Comparison of ENCODE assay signal across 17 cellular contexts in genomic region chr14:89258728-89259273, GRCh38.
DNase-seq lines count a peak whose midpoint lies in the region; ATAC-seq and FAIRE-seq lines count a peak whose summit lies in the region.
"Had no signal": no experiment of that assay in that cellular context is flagged by ENCODE, and none has a peak within 500 bp of the region (broad histone marks: within the 10 kb centered on the region; RNA-seq: fewer than 3 reads in every experiment).

No MANE protein-coding gene starts in this region.

- no peak overlapping the region for H3K4me3 Mint-ChIP-seq in activated CD4-positive, alpha-beta T cell treated with anti-CD3 and anti-CD28 coated beads for 36 hours
- no peak overlapping the region for H3K4me3 Mint-ChIP-seq in immature natural killer cell
- H3K4me3 Mint-ChIP-seq: CD14-positive monocyte, type B pancreatic cell had no signal

- DNase-seq in activated CD4-positive, alpha-beta T cell treated with anti-CD3 and anti-CD28 coated beads for 36 hours = peak; percentile 7
- DNase-seq in activated CD4-positive, alpha-beta T cell treated with anti-CD3 and anti-CD28 coated beads for 48 hours = no peak
- DNase-seq in immature natural killer cell = no peak
- DNase-seq in DMS 273 treated with DMSO at 0.1 percent for 48 hours (lab: John Stamatoyannopoulos, UW) = no peak
- DNase-seq in HTR-8/SVneo (ENCODE audit: insufficient read length, low spot score) = no peak
- DNase-seq: 8988T; DMS79 treated with DMSO at 0.1 percent for 48 hours; left cardiac atrium; NCI-H1092; NCI-H82; stimulated activated CD4-positive, alpha-beta T cell treated with anti-CD3 and anti-CD28 coated beads, Interleukin-4, amount 100 ng/mL, for 4 hours had no signal

- POLR2A ChIA-PET in activated CD4-positive, alpha-beta T cell treated with anti-CD3 and anti-CD28 coated beads for 36 hours (lab: Charles Lee) = no interaction called here

- intact Hi-C loops in activated CD4-positive, alpha-beta T cell treated with anti-CD3 and anti-CD28 coated beads for 36 hours (cut with DNase I, micrococcal nuclease) = no loop called here

- H3K27me3 Mint-ChIP-seq in activated CD4-positive, alpha-beta T cell treated with anti-CD3 and anti-CD28 coated beads for 36 hours = no peaks in the 10 kb centered on the region
- peaks cover 2 to 7% (median 2%) of the 10 kb centered on the region in 3 donors for H3K27me3 Mint-ChIP-seq in immature natural killer cell (ENCODE audit: low read depth in 3 of 3)
- H3K27me3 Mint-ChIP-seq: type B pancreatic cell had no signal

- CTCF ChIA-PET in activated CD4-positive, alpha-beta T cell treated with anti-CD3 and anti-CD28 coated beads for 36 hours (lab: Charles Lee) = interaction anchor here (0.7 kb wide), 1 partner anchor 20 kb away, joined by 3 read pairs; no protein-coding TSS in a partner anchor

- no peaks in the 10 kb centered on the region for H3K9me3 Mint-ChIP-seq in activated CD4-positive, alpha-beta T cell treated with anti-CD3 and anti-CD28 coated beads for 36 hours (ENCODE audit: low read depth)
- no peaks in the 10 kb centered on the region for H3K9me3 Mint-ChIP-seq in immature natural killer cell
- H3K9me3 Mint-ChIP-seq: type B pancreatic cell had no signal

- H3K27ac Mint-ChIP-seq in activated CD4-positive, alpha-beta T cell treated with anti-CD3 and anti-CD28 coated beads for 36 hours = peak overlapping the region; percentile 26
- H3K27ac Mint-ChIP-seq in immature natural killer cell = peak overlapping the region in 5 of 6 donors; percentile 17 to 86 (median 51)
- H3K27ac Mint-ChIP-seq: type B pancreatic cell had no signal

- FAIRE-seq in HTR-8/SVneo (lab: Jason Lieb, UNC) = no peak
- FAIRE-seq: K562 had no signal

- peak; percentile 33 for ATAC-seq in activated CD4-positive, alpha-beta T cell treated with anti-CD3 and anti-CD28 coated beads for 36 hours
- ATAC-seq in GM19328 (IDR thresholded peaks at IDR 0.05; ENCODE audit: unreplicated experiment) (peak; percentile 55), HG03045 (IDR thresholded peaks at IDR 0.05; ENCODE audit: unreplicated experiment) (peak; percentile 47), HG02571 (IDR thresholded peaks at IDR 0.05; ENCODE audit: unreplicated experiment) (no peak)
- ATAC-seq: K562, left cardiac atrium had no signal

- peaks cover 19% of the 10 kb centered on the region for H3K4me1 Mint-ChIP-seq in activated CD4-positive, alpha-beta T cell treated with anti-CD3 and anti-CD28 coated beads for 36 hours
- peaks cover 53 to 80% of the 10 kb centered on the region in 2 donors for H3K4me1 Mint-ChIP-seq in immature natural killer cell

- peaks cover 37% of the 10 kb centered on the region for H3K36me3 Mint-ChIP-seq in activated CD4-positive, alpha-beta T cell treated with anti-CD3 and anti-CD28 coated beads for 36 hours (ENCODE audit: low read depth)
- H3K36me3 Mint-ChIP-seq in immature natural killer cell = peaks cover 0 to 6% (median 5%) of the 10 kb centered on the region in 3 donors
